Comparison of ENCODE assay signal across 11 cellular contexts in genomic region chr12:49093746-49094103, GRCh38. TPM values are rescaled to one million over a fixed set of nuclear protein-coding genes. Genes with fewer than 3 reads are reported as not detected.
DNase-seq lines count a peak whose midpoint lies in the region; ATAC-seq and TF ChIP-seq lines count a peak whose summit lies in the region.
"Had no signal": no experiment of that assay in that cellular context is flagged by ENCODE, and none has a peak within 500 bp of the region (broad histone marks: within the 10 kb centered on the region; RNA-seq: fewer than 3 reads in every experiment).

No MANE protein-coding gene starts in this region.

- H3K9me2 ChIP-seq in PC-3 (replicated peaks; ENCODE audit: low read length) = no peaks in the 10 kb centered on the region

- H3K9ac ChIP-seq in PC-3 (ENCODE audit: low read length) = no peak overlapping the region

- H3K4me3 ChIP-seq in PC-3 (ENCODE audit: low read length) (peak overlapping the region; percentile 54), right cardiac atrium (ENCODE audit: low read length) (peak overlapping the region; percentile 26), retinal pigment epithelial cell (ENCODE audit: low read length) (peak overlapping the region; percentile 37)

- H3F3A ChIP-seq in PC-3 (ENCODE audit: low read length, unreplicated experiment) = no peaks in the 10 kb centered on the region

- CTCF ChIA-PET in PC-3 (lab: Charles Lee) = interaction anchor here (0.7 to 2.7 kb wide), 2 partner anchors 27 to 182 kb away, joined by 3 to 10 read pairs; no protein-coding TSS in a partner anchor
- CTCF ChIA-PET in GM10248 (lab: Yijun Ruan, JAX) = interaction anchor here (0.9 to 19.5 kb wide), 11 partner anchors 10 to 141 kb away, joined by 3 to 369 read pairs (median 7); partner anchors contain the start of genes LMBR1L, RHEBL1 and TUBA1B

- BruUV-seq in PC-3 (replicated peaks; lab: Mats Ljungman, UMichigan) = no TSS peak

- peak overlapping the region; percentile 82 for H3K4me2 ChIP-seq in PC-3 (ENCODE audit: low read length)

- H3K79me2 ChIP-seq in PC-3 (ENCODE audit: low read length) = no peaks in the 10 kb centered on the region

- H3K27me3 ChIP-seq in PC-3 (ENCODE audit: low read length) (peaks cover 38% of the 10 kb centered on the region), right cardiac atrium (ENCODE audit: control insufficient read depth, insufficient read depth) (no peaks in the 10 kb centered on the region)

- H3K9me3 ChIP-seq in PC-3 (ENCODE audit: low read length) (no peaks in the 10 kb centered on the region), right cardiac atrium (ENCODE audit: control insufficient read depth, low read length) (no peaks in the 10 kb centered on the region)

- POLR2A ChIA-PET in PC-3 (lab: Charles Lee; ENCODE audit: unreplicated experiment) (no interaction called here), GM10248 (lab: Yijun Ruan, JAX) (interaction anchor here (0.6 kb wide), 1 partner anchor 462 kb away, joined by 4 read pairs; no protein-coding TSS in a partner anchor)

- no peak overlapping the region for H3K27ac ChIP-seq in PC-3 (ENCODE audit: low read length)
- H3K27ac ChIP-seq in right cardiac atrium (ENCODE audit: low read length) = no peak overlapping the region

- intact Hi-C loops in PC-3 (cut with micrococcal nuclease) (loop anchor here (2.0 kb wide), 1 partner anchor 15 kb away; no protein-coding TSS in a partner anchor), right cardiac atrium (cut with DNase I) (no loop called here)

- ATAC-seq in PC-3 (no peak), right cardiac atrium (peak; percentile 29 to 70)

- WGBS in right cardiac atrium = 8% methylated on average over 10 of the region's 10 CpGs

- TF ChIP-seq CTCF in PC-3 (conservative IDR thresholded peaks at IDR 0.05; ENCODE audit: low read depth, low read length) (no peak), retinal pigment epithelial cell (conservative IDR thresholded peaks at IDR 0.05; ENCODE audit: low read depth, low read length) (no peak), GM10248 (IDR thresholded peaks at IDR 0.05; ENCODE audit: control extremely low read depth, extremely low read depth, low read depth, missing control alignments) (no peak)

- H4K20me1 ChIP-seq in PC-3 (ENCODE audit: low read length) = no peaks in the 10 kb centered on the region

- peak; percentile 21 to 72 (median 62) for DNase-seq in NCI-H1417 (lab: John Stamatoyannopoulos, UW)
- no peak for DNase-seq in NCI-H1417 treated with DMSO at 0.1 percent for 48 hours (lab: John Stamatoyannopoulos, UW)
- no peak for DNase-seq in PC-3
- DNase-seq in right cardiac atrium = peak in 2 of 3 donors; percentile 60 to 76
- no peak for DNase-seq in retinal pigment epithelial cell (ENCODE audit: low read depth)
- DNase-seq in activated effector memory CD4-positive, alpha-beta T cell treated with Interleukin-2 at 50 U/mL for 16 hours = no peak
- no peak for DNase-seq in NCI-H187 treated with DMSO at 0.1 percent for 48 hours (lab: John Stamatoyannopoulos, UW)
- no peak for DNase-seq in GM10248 (ENCODE audit: extremely low spot score)
- DNase-seq: activated CD4-positive, alpha-beta T cell treated with anti-CD3 and anti-CD28 coated beads, Interleukin-2, amount 50 U/mL, for 4 hours had no signal

- H3K36me3 ChIP-seq in PC-3 (ENCODE audit: low read depth, low read length) = no peaks in the 10 kb centered on the region

- peaks cover 24% of the 10 kb centered on the region for H3K4me1 ChIP-seq in PC-3 (ENCODE audit: insufficient read depth, low read length)
- H3K4me1 ChIP-seq in right cardiac atrium (ENCODE audit: control insufficient read depth, insufficient read depth, low read length) = peaks cover 9% of the 10 kb centered on the region

- H2AFZ ChIP-seq in PC-3 (ENCODE audit: low read length) = peak overlapping the region; percentile 29

RNA-seq across cellular contexts. Expression of gene DHH, which starts 0.9 kb away (rescaled TPM):
- total RNA-seq in PC-3 (2014; rRNA removed) = 0.04 and 0.23 TPM in 2 replicates
- total RNA-seq in right cardiac atrium = 1 to 10 TPM in 1 of 4 donors, under 1 TPM in 3; 0.35 to 1.7 (median 0.68) TPM
- polyA plus RNA-seq in right cardiac atrium = 0.54 TPM
- total RNA-seq: M059J, RPMI7951 had no signal

RNA-seq across cellular contexts. Expression of gene LMBR1L, which starts 16.9 kb away (rescaled TPM):
- 17.1 and 18.5 TPM in 2 replicates for total RNA-seq in PC-3 (2014; rRNA removed)
- 10 to 100 TPM; 26.7 to 45.3 (median 34.6) TPM for total RNA-seq in right cardiac atrium
- polyA plus RNA-seq in right cardiac atrium = 25.6 TPM

RNA-seq across cellular contexts. Expression of gene RHEBL1, which starts 23.9 kb away (rescaled TPM):
- total RNA-seq in PC-3 (2014; rRNA removed) = 4.2 and 5.0 TPM in 2 replicates
- total RNA-seq in right cardiac atrium = under 1 TPM in 2 of 4 donors, not detected in 2; 0.21 to 0.31 TPM
- polyA plus RNA-seq in right cardiac atrium = 0.59 TPM

RNA-seq across cellular contexts. Expression of gene KMT2D, which starts 33.1 kb away (rescaled TPM):
- total RNA-seq in PC-3 (2014; rRNA removed) (41.9 and 51.7 TPM in 2 replicates), right cardiac atrium (10 to 100 TPM; 38.8 to 53.5 (median 46.2) TPM)
- polyA plus RNA-seq in right cardiac atrium = 43.1 TPM

RNA-seq across cellular contexts. Expression of gene TUBA1B, which starts 37.5 kb away (rescaled TPM):
- total RNA-seq in PC-3 (2014; rRNA removed) = 4,374 and 4,720 TPM in 2 replicates
- total RNA-seq in right cardiac atrium = 100 to 1,000 TPM; 170 to 515 (median 413) TPM
- polyA plus RNA-seq in right cardiac atrium = 395 TPM

Comparison
In these comparisons a context has a peak if more than half of its experiments do, and no peak if none do; other contexts are left out.
1. DNase-seq: peak in NCI-H1417 (3 of 3) and right cardiac atrium (2 of 3); none in NCI-H1417 treated with DMSO at 0.1 percent for 48 hours (single experiment), PC-3 (single experiment), retinal pigment epithelial cell (single experiment), activated effector memory CD4-positive, alpha-beta T cell treated with Interleukin-2 at 50 U/mL for 16 hours (single experiment), NCI-H187 treated with DMSO at 0.1 percent for 48 hours (single experiment) and GM10248 (single experiment).
2. Peak in every context shown above with its lines, with median percentiles within 50 percentile points of each other: H3K4me3 ChIP-seq.